In genomic region chr3:18424213-18424861, GRCh38 we compare ENCODE assay signal across 8 cellular contexts. TPM values are rescaled to one million over a fixed set of nuclear protein-coding genes. Genes with fewer than 3 reads are reported as not detected.
DNase-seq lines count a peak whose midpoint lies in the region; ATAC-seq and TF ChIP-seq lines count a peak whose summit lies in the region.

No MANE protein-coding gene starts in this region.

- H2AFZ ChIP-seq in PC-9 = peak overlapping the region; percentile 98

- peaks cover 4% of the 10 kb centered on the region; the same call in 1 of the 2 replicates for H3F3A ChIP-seq in PC-9 (ENCODE audit: insufficient read depth, low read depth)

- ATAC-seq in GM21447 (IDR thresholded peaks at IDR 0.05; ENCODE audit: unreplicated experiment) (peak; percentile 5), HG03175 (IDR thresholded peaks at IDR 0.05; ENCODE audit: unreplicated experiment) (no peak)

- intact Hi-C loops in PC-9 (cut with micrococcal nuclease; ENCODE audit: unreplicated experiment) = loop anchor here (2.0 kb wide), 1 partner anchor 334 kb away; no protein-coding TSS in a partner anchor

- H3K9ac ChIP-seq in muscle layer of colon (ENCODE audit: low read length) = peak overlapping the region; percentile 59

- POLR2A ChIA-PET in PC-9 (lab: Charles Lee; ENCODE audit: unreplicated experiment) = interaction anchor here (0.7 kb wide), 1 partner anchor 685 kb away, joined by 3 read pairs; no protein-coding TSS in a partner anchor

- no TSS peak for BruUV-seq in PC-9 (replicated peaks; lab: Mats Ljungman, UMichigan)

- H3K9me2 ChIP-seq in PC-9 (ENCODE audit: insufficient read depth) = no peaks in the 10 kb centered on the region

- no peak for TF ChIP-seq CTCF in PC-9 (conservative IDR thresholded peaks at IDR 0.05)

- CTCF ChIA-PET in PC-9 (lab: Charles Lee) = interaction anchor here (0.6 kb wide), 1 partner anchor 576 kb away, joined by 6 read pairs; no protein-coding TSS in a partner anchor

- H3K9me3 ChIP-seq in PC-9 (ENCODE audit: insufficient read depth, low read depth) = no peaks in the 10 kb centered on the region
- no peaks in the 10 kb centered on the region for H3K9me3 ChIP-seq in effector memory CD4-positive, alpha-beta T cell (ENCODE audit: control insufficient read depth, low read length)
- no peaks in the 10 kb centered on the region for H3K9me3 ChIP-seq in muscle layer of colon (ENCODE audit: low read length)

- peaks cover 26% of the 10 kb centered on the region for H3K4me1 ChIP-seq in PC-9 (replicated peaks; ENCODE audit: insufficient read depth)
- peaks cover 13% of the 10 kb centered on the region for H3K4me1 ChIP-seq in effector memory CD4-positive, alpha-beta T cell (ENCODE audit: control insufficient read depth, insufficient read depth, low read length, poor library complexity, severe bottlenecking)
- peaks cover 15% of the 10 kb centered on the region for H3K4me1 ChIP-seq in muscle layer of colon (ENCODE audit: insufficient read depth, low read length)

- H3K27me3 ChIP-seq in PC-9 (ENCODE audit: insufficient read depth, low read depth) = no peaks in the 10 kb centered on the region
- H3K27me3 ChIP-seq in effector memory CD4-positive, alpha-beta T cell (replicated peaks; ENCODE audit: control insufficient read depth, insufficient read depth, low read length, poor library complexity, severe bottlenecking) = no peaks in the 10 kb centered on the region
- no peaks in the 10 kb centered on the region for H3K27me3 ChIP-seq in muscle layer of colon (ENCODE audit: control insufficient read depth in 1 of 2, insufficient read depth in 2 of 2, low read length in 2 of 2)

- H4K20me1 ChIP-seq in PC-9 (ENCODE audit: insufficient read depth) = no peaks in the 10 kb centered on the region

- no peak for DNase-seq in PC-9
- DNase-seq in effector memory CD4-positive, alpha-beta T cell = no peak
- DNase-seq in kidney glomerular epithelial cell (lab: John Stamatoyannopoulos, UW) = no peak
- no peak for DNase-seq in NCI-H2029 (lab: John Stamatoyannopoulos, UW)
- DNase-seq in SW480 (ENCODE audit: low spot score) = no peak

- peaks cover 10% of the 10 kb centered on the region; the same call in 1 of the 2 replicates for H3K79me2 ChIP-seq in PC-9 (ENCODE audit: low read depth)

- H3K4me3 ChIP-seq in PC-9 = peak overlapping the region; percentile 86
- H3K4me3 ChIP-seq in effector memory CD4-positive, alpha-beta T cell (ENCODE audit: insufficient read depth, low read depth, low read length, poor library complexity, severe bottlenecking) = peak overlapping the region; percentile 79
- peak overlapping the region; percentile 91 to 97 for H3K4me3 ChIP-seq in muscle layer of colon (ENCODE audit: low read depth in 1 of 2, low read length in 2 of 2)

- H3K27ac ChIP-seq in PC-9 (peak overlapping the region; percentile 50; the same call in 1 of the 2 replicates), muscle layer of colon (ENCODE audit: low read depth, low read length) (peak overlapping the region; percentile 94)
- H3K27ac ChIP-seq in effector memory CD4-positive, alpha-beta T cell (ENCODE audit: insufficient read depth, low read length, poor library complexity, severe bottlenecking) = peak overlapping the region; percentile 86

- H3K36me3 ChIP-seq in PC-9 (ENCODE audit: low read depth) (no peaks in the 10 kb centered on the region), muscle layer of colon (ENCODE audit: insufficient read depth, low read length) (peaks cover 6% of the 10 kb centered on the region)
- peaks cover 2% of the 10 kb centered on the region for H3K36me3 ChIP-seq in effector memory CD4-positive, alpha-beta T cell (ENCODE audit: control insufficient read depth, insufficient read depth, low read length)

- peak overlapping the region; percentile 95 for H3K4me2 ChIP-seq in PC-9

RNA-seq across cellular contexts. Expression of gene SATB1, which starts 0.8 kb away (rescaled TPM):
- total RNA-seq in PC-9 (2021) = 25.4 and 28.7 TPM in 2 replicates
